In the genomic region with DNA sequence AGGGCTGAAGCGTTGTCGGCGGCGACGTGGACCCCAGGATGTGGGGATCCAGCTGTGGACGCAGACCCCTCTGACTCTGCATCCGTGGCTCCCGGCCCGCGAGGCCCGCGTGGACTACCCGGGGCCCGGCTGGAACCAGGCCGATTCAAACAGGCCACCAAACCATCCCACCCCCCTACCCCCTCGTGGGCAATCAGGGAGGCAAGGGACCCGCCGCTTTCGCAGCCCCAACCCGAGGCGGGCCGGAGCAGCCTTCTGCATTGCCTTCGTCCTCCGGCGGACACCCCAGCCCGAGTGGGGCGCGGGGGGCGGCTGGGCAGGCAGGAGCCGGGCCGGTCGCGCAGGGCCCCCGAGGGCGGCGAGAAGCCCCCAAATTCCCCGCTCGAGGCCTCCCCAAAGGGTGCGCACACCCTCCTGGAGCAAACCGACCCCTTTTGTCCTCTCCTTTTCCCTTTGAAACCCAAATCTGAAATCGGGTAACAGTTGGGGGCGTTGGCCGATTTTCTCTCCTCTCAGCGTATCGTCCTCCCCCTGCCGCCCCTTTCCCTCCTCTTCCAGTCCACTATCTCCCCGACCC, we compare ENCODE assay signal across 10 cellular contexts. TPM values are rescaled to one million over a fixed set of nuclear protein-coding genes. Genes with fewer than 3 reads are reported as not detected.
DNase-seq lines count a peak whose midpoint lies in the region; ATAC-seq, FAIRE-seq and TF ChIP-seq lines count a peak whose summit lies in the region.
"Had no signal": no experiment of that assay in that cellular context is flagged by ENCODE, and none has a peak within 500 bp of the region (broad histone marks: within the 10 kb centered on the region; RNA-seq: fewer than 3 reads in every experiment).

No MANE protein-coding gene starts in this region.

- no peaks in the 10 kb centered on the region for H3K79me2 ChIP-seq in keratinocyte (ENCODE audit: control insufficient read depth, insufficient read depth, low read length)

- 5 to 6% methylated on average over 9 to 41 of the region's 47 CpGs for WGBS in upper lobe of left lung, 2 donors

- no peak for FAIRE-seq in keratinocyte (lab: Jason Lieb, UNC)
- FAIRE-seq: colon had no signal

- ATAC-seq in Right ventricle myocardium inferior, result peak; percentile 6
- peak; percentile 38 to 44 for ATAC-seq in upper lobe of left lung (ENCODE audit: low FRiP score in 2 of 2)

- dilution Hi-C loops in keratinocyte (cut with MboI; ENCODE audit: extremely low pct_ligation_motif_present, low sequenced_read_pairs), result no loop called here

- TF ChIP-seq POLR2A in upper lobe of left lung (IDR thresholded peaks at IDR 0.05), result no peak

- H3K9me3 ChIP-seq in right atrium auricular region (no peaks in the 10 kb centered on the region), keratinocyte (ENCODE audit: control insufficient read depth, low read depth, low read length) (no peaks in the 10 kb centered on the region), upper lobe of left lung (no peaks in the 10 kb centered on the region)
- H3K9me3 ChIP-seq: sigmoid colon had no signal

- no peaks in the 10 kb centered on the region for H3K9me1 ChIP-seq in keratinocyte (ENCODE audit: control insufficient read depth, extremely low read depth, insufficient read depth, low read length)

- H3K4me1 ChIP-seq in right atrium auricular region (peaks cover 3 to 43% of the 10 kb centered on the region in 2 donors), keratinocyte (ENCODE audit: control insufficient read depth, extremely low read depth, insufficient read depth, low read length) (peaks cover 23% of the 10 kb centered on the region), upper lobe of left lung (peaks cover 31 to 53% (median 36%) of the 10 kb centered on the region in 4 donors)

- TF ChIP-seq CTCF in right atrium auricular region (IDR thresholded peaks at IDR 0.05) (no peak), keratinocyte (optimal IDR thresholded peaks at IDR 0.05 in 1 of 3, IDR thresholded peaks at IDR 0.05 in 1 of 3, conservative IDR thresholded peaks at IDR 0.05 in 1 of 3; ENCODE audit: extremely low read depth in 1 of 3, insufficient read depth in 2 of 3, low read length in 3 of 3) (no peak), upper lobe of left lung (IDR thresholded peaks at IDR 0.05) (no peak)

- intact Hi-C loops in Right ventricle myocardium inferior (cut with DNase I), result loop anchor here (5.0 to 10.0 kb wide), 5 partner anchors 185 to 940 kb away; no protein-coding TSS in a partner anchor

- H3K27ac ChIP-seq in right atrium auricular region (no peak overlapping the region), keratinocyte (ENCODE audit: control insufficient read depth, insufficient read depth, low read length) (no peak overlapping the region), upper lobe of left lung (no peak overlapping the region)
- H3K27ac ChIP-seq: sigmoid colon had no signal

- H2AFZ ChIP-seq in keratinocyte (ENCODE audit: control insufficient read depth, low read length), result no peak overlapping the region

- H3K4me2 ChIP-seq in keratinocyte (ENCODE audit: control insufficient read depth, extremely low read depth, insufficient read depth, low read depth, low read length), result peak overlapping the region; percentile 87

- H3K4me3 ChIP-seq in right atrium auricular region, result no peak overlapping the region
- H3K4me3 ChIP-seq in keratinocyte (ENCODE audit: control insufficient read depth in 2 of 3, extremely low read depth in 1 of 3, insufficient read depth in 2 of 3, low read depth in 1 of 3, low read length in 3 of 3), result peak overlapping the region in 2 of 3 experiments; percentile 38 to 61
- peak overlapping the region in 1 of 4 donors; percentile 7 for H3K4me3 ChIP-seq in upper lobe of left lung
- H3K4me3 ChIP-seq: sigmoid colon had no signal

- no peaks in the 10 kb centered on the region for H3K36me3 ChIP-seq in right atrium auricular region
- H3K36me3 ChIP-seq in keratinocyte (ENCODE audit: control insufficient read depth in 2 of 2, extremely low read depth in 1 of 2, insufficient read depth in 2 of 2, low read length in 2 of 2), result no peaks in the 10 kb centered on the region
- H3K36me3 ChIP-seq in upper lobe of left lung, result peaks cover 0 to 3% (median 0%) of the 10 kb centered on the region in 4 donors
- H3K36me3 ChIP-seq: sigmoid colon had no signal

- peak overlapping the region; percentile 15 for H3K9ac ChIP-seq in keratinocyte (ENCODE audit: control insufficient read depth, extremely low read depth, insufficient read depth, low read length)

- no peak for TF ChIP-seq EP300 in upper lobe of left lung (IDR thresholded peaks at IDR 0.05)

- H3K27me3 ChIP-seq in right atrium auricular region (peaks cover 73 to 75% of the 10 kb centered on the region in 2 donors), keratinocyte (ENCODE audit: control insufficient read depth, extremely low read depth, insufficient read depth, low read length) (peaks cover 72% of the 10 kb centered on the region), upper lobe of left lung (peaks cover 4 to 76% (median 57%) of the 10 kb centered on the region in 4 donors)

- DNase-seq in Right ventricle myocardium inferior (ENCODE audit: missing footprints) (no peak), right atrium auricular region (ENCODE audit: low spot score) (no peak), keratinocyte (ENCODE audit: low read depth, low spot score) (no peak), upper lobe of left lung (peak in 1 of 2 donors; percentile 81), A172 (ENCODE audit: low spot score) (no peak)
- DNase-seq in activated T-cell treated with anti-CD3 and anti-CD28 coated beads, Interleukin-2, amount 50 U/mL, for 48 hours, result peak; percentile 30 to 37
- no peak for DNase-seq in NK-92 treated with Interleukin-12 subunit alpha and Interleukin-12 subunit beta, amount 100 ng/mL, for 24 hours (lab: John Stamatoyannopoulos, UW)
- no peak for DNase-seq in stimulated activated CD4-positive, alpha-beta T cell treated with anti-CD3 and anti-CD28 coated beads, Interleukin-15, amount 100 ng/mL, for 24 hours

- H4K20me1 ChIP-seq in keratinocyte (ENCODE audit: control insufficient read depth, extremely low read depth, insufficient read depth, low read length), result peaks cover 4% of the 10 kb centered on the region

RNA-seq across cellular contexts. Expression of a gene that starts 7.3 kb away (rescaled TPM):
- total RNA-seq in Right ventricle myocardium inferior, result not detected
- not detected for total RNA-seq in right atrium auricular region
- not detected in 3 replicates for polyA plus RNA-seq in keratinocyte
- not detected for polyA plus RNA-seq in keratinocyte (2011; ENCODE audit: low read depth)
- polyA plus RNA-seq in keratinocyte (2011; cell fraction: cytosol; rRNA removed), result not detected in 2 replicates
- polyA plus RNA-seq in keratinocyte (2011; cell fraction: nucleus; rRNA removed), result not detected in 2 replicates
- polyA plus RNA-seq in keratinocyte (2012; ENCODE audit: low replicate concordance), result not detected in 2 replicates
- not detected in 3 replicates for polyA minus RNA-seq in keratinocyte
- not detected for polyA minus RNA-seq in keratinocyte (2011; cell fraction: cytosol; rRNA and poly(A)+ RNA removed)
- not detected in 2 replicates for polyA minus RNA-seq in keratinocyte (2011; cell fraction: nucleus; rRNA and poly(A)+ RNA removed)
- total RNA-seq in upper lobe of left lung, result not detected
- 0.74 TPM in 1 of 2 replicates, not detected in the other for total RNA-seq in A172 (2014; rRNA removed; shearing (Covaris generic))
- total RNA-seq: sigmoid colon had no signal
- polyA plus RNA-seq: sigmoid colon had no signal

RNA-seq across cellular contexts. Expression of a gene that starts 53.4 kb away (rescaled TPM):
- 42.6 TPM for total RNA-seq in Right ventricle myocardium inferior
- 10 to 100 TPM; 11.4 to 23.5 TPM for total RNA-seq in right atrium auricular region
- polyA plus RNA-seq in keratinocyte, result 12.8 to 18.6 TPM (median 13.9 TPM) in 3 replicates
- 20.1 TPM for polyA plus RNA-seq in keratinocyte (2011; ENCODE audit: low read depth)
- polyA plus RNA-seq in keratinocyte (2011; cell fraction: cytosol; rRNA removed), result 14.7 and 23.7 TPM in 2 replicates
- 12.7 and 16.9 TPM in 2 replicates for polyA plus RNA-seq in keratinocyte (2011; cell fraction: nucleus; rRNA removed)
- 14.2 and 14.8 TPM in 2 replicates for polyA plus RNA-seq in keratinocyte (2012; ENCODE audit: low replicate concordance)
- polyA minus RNA-seq in keratinocyte, result 1.9 to 8.4 TPM (median 7.0 TPM) in 3 replicates
- polyA minus RNA-seq in keratinocyte (2011; cell fraction: cytosol; rRNA and poly(A)+ RNA removed), result 7.3 TPM
- 6.2 and 11.9 TPM in 2 replicates for polyA minus RNA-seq in keratinocyte (2011; cell fraction: nucleus; rRNA and poly(A)+ RNA removed)
- total RNA-seq in upper lobe of left lung, result 10 to 100 TPM in 5 of 6 donors, 1 to 10 TPM in 1; 5.1 to 43.0 (median 21.7) TPM
- 36.2 and 50.3 TPM in 2 replicates for total RNA-seq in A172 (2014; rRNA removed; shearing (Covaris generic))

Comparison
In these comparisons a context has a peak if more than half of its experiments do, and no peak if none do; other contexts are left out.
1. DNase-seq: peak in activated T-cell treated with anti-CD3 and anti-CD28 coated beads, Interleukin-2, amount 50 U/mL, for 48 hours (2 of 2); none in Right ventricle myocardium inferior (single experiment), right atrium auricular region (single experiment), keratinocyte (single experiment), NK-92 treated with Interleukin-12 subunit alpha and Interleukin-12 subunit beta, amount 100 ng/mL, for 24 hours (single experiment), stimulated activated CD4-positive, alpha-beta T cell treated with anti-CD3 and anti-CD28 coated beads, Interleukin-15, amount 100 ng/mL, for 24 hours (single experiment) and A172 (single experiment).
2. H3K4me3 ChIP-seq: peak in keratinocyte (2 of 3); none in right atrium auricular region (0 of 2).